ENCODE assay signal across 8 cellular contexts in genomic region chr15:84657748-84658079, GRCh38. TPM values are rescaled to one million over a fixed set of nuclear protein-coding genes. Genes with fewer than 3 reads are reported as not detected.
DNase-seq lines count a peak whose midpoint lies in the region; ATAC-seq and TF ChIP-seq lines count a peak whose summit lies in the region.

No MANE protein-coding gene starts in this region.

- peak overlapping the region; percentile 77 for H3K4me3 ChIP-seq in left ventricle myocardium inferior

- intact Hi-C loops in left ventricle myocardium inferior (cut with micrococcal nuclease) (no loop called here), Right ventricle myocardium inferior (cut with DNase I) (loop anchor here (5.0 kb wide), 3 partner anchors 45 to 160 kb away; partner anchors contain the start of genes ALPK3 and SEC11A), MCF 10A (cut with micrococcal nuclease) (loop anchor here (5.0 kb wide), 1 partner anchor 385 kb away; no protein-coding TSS in a partner anchor)

- H3K4me1 Mint-ChIP-seq in MCF 10A (ENCODE audit: insufficient read depth, unreplicated experiment) (peaks cover 6% of the 10 kb centered on the region), mesothelial cell of epicardium (peaks cover 29% of the 10 kb centered on the region)

- ATAC-seq in Right ventricle myocardium inferior (no peak), GM19324 (IDR thresholded peaks at IDR 0.05; ENCODE audit: low FRiP score, unreplicated experiment) (no peak), HG02610 (IDR thresholded peaks at IDR 0.05; ENCODE audit: unreplicated experiment) (no peak)

- TF ChIP-seq CTCF in left ventricle myocardium inferior (IDR thresholded peaks at IDR 0.05; ENCODE audit: borderline replicate concordance) (no peak), MCF 10A (IDR thresholded peaks at IDR 0.05; ENCODE audit: unreplicated experiment) (no peak), mesothelial cell of epicardium (IDR thresholded peaks at IDR 0.05; ENCODE audit: unreplicated experiment) (no peak), GM20000 (IDR thresholded peaks at IDR 0.05; ENCODE audit: extremely low read depth, missing control alignments) (no peak)

- H3K9me3 Mint-ChIP-seq in MCF 10A (ENCODE audit: unreplicated experiment) (no peaks in the 10 kb centered on the region), mesothelial cell of epicardium (no peaks in the 10 kb centered on the region)

- POLR2A ChIA-PET in MCF 10A (lab: Yijun Ruan, JAX): interaction anchor here (0.7 to 2.0 kb wide), 4 partner anchors 26 to 59 kb away, joined by 3 to 6 read pairs (median 4); partner anchors contain the start of genes SEC11A and ZSCAN2

- no peaks in the 10 kb centered on the region for H3K9me3 ChIP-seq in left ventricle myocardium inferior (replicated peaks)

- H3K4me1 ChIP-seq in left ventricle myocardium inferior: peaks cover 48% of the 10 kb centered on the region

- H3K27me3 Mint-ChIP-seq in MCF 10A (ENCODE audit: insufficient read depth, unreplicated experiment): no peaks in the 10 kb centered on the region
- peaks cover 5% of the 10 kb centered on the region for H3K27me3 Mint-ChIP-seq in mesothelial cell of epicardium (ENCODE audit: low read depth)

- peak overlapping the region; percentile 17 for H3K27ac Mint-ChIP-seq in MCF 10A (ENCODE audit: low read depth, unreplicated experiment)
- H3K27ac Mint-ChIP-seq in mesothelial cell of epicardium: no peak overlapping the region

- BruUV-seq in MCF 10A (replicated peaks; lab: Mats Ljungman, UMichigan): no TSS peak

- peak overlapping the region; percentile 86 for H3K27ac ChIP-seq in left ventricle myocardium inferior (replicated peaks)

- CTCF ChIA-PET in MCF 10A (lab: Yijun Ruan, JAX): interaction anchor here (1.7 to 4.7 kb wide), 2 partner anchors 71 to 271 kb away, joined by 4 to 40 read pairs; no protein-coding TSS in a partner anchor

- no peak for DNase-seq in left ventricle myocardium inferior
- no peak for DNase-seq in Right ventricle myocardium inferior (ENCODE audit: missing footprints)
- DNase-seq in MCF 10A (ENCODE audit: unreplicated experiment): no peak
- no peak for DNase-seq in mesothelial cell of epicardium (ENCODE audit: low spot score in 2 of 2, unreplicated experiment in 2 of 2)
- DNase-seq in GM20000 (ENCODE audit: low spot score): no peak
- DNase-seq in activated CD8-positive, alpha-beta memory T cell treated with anti-CD3 and anti-CD28 coated beads, Interleukin-2, amount 50 U/mL, for 4 hours: no peak

- H3K36me3 ChIP-seq in left ventricle myocardium inferior: peaks cover under 1% of the 10 kb centered on the region

- peak overlapping the region; percentile 68 for H3K4me3 Mint-ChIP-seq in MCF 10A (ENCODE audit: unreplicated experiment)
- peak overlapping the region; percentile 72 for H3K4me3 Mint-ChIP-seq in mesothelial cell of epicardium

- H3K36me3 Mint-ChIP-seq in MCF 10A (ENCODE audit: insufficient read depth, unreplicated experiment) (peaks cover 34% of the 10 kb centered on the region), mesothelial cell of epicardium (no peaks in the 10 kb centered on the region)

- H3K27me3 ChIP-seq in left ventricle myocardium inferior (ENCODE audit: low read depth): no peaks in the 10 kb centered on the region

RNA-seq across cellular contexts. Expression of gene NMB, which starts 0.3 kb away (rescaled TPM):
- total RNA-seq in left ventricle myocardium inferior (2.0 TPM), Right ventricle myocardium inferior (3.9 TPM), MCF 10A (2022) (5.1 and 7.1 TPM in 2 replicates), mesothelial cell of epicardium (6.4 to 7.6 TPM (median 6.7 TPM) in 3 replicates)

RNA-seq across cellular contexts. Expression of gene WDR73, which starts 3.6 kb away (rescaled TPM):
- total RNA-seq in left ventricle myocardium inferior (14.7 TPM), Right ventricle myocardium inferior (12.8 TPM), MCF 10A (2022) (40.9 and 42.1 TPM in 2 replicates), mesothelial cell of epicardium (47.5 to 49.3 TPM (median 49.3 TPM) in 3 replicates)

RNA-seq across cellular contexts. Expression of gene ZSCAN2, which starts 56.9 kb away (rescaled TPM):
- 7.4 TPM for total RNA-seq in left ventricle myocardium inferior
- 5.7 TPM for total RNA-seq in Right ventricle myocardium inferior
- 4.2 and 4.3 TPM in 2 replicates for total RNA-seq in MCF 10A (2022)
- total RNA-seq in mesothelial cell of epicardium: 41.7 to 45.6 TPM (median 45.1 TPM) in 3 replicates

RNA-seq across cellular contexts. Expression of gene SEC11A, which starts 58.2 kb away (rescaled TPM):
- total RNA-seq in left ventricle myocardium inferior: 80.0 TPM
- 84.7 TPM for total RNA-seq in Right ventricle myocardium inferior
- total RNA-seq in MCF 10A (2022): 192 and 197 TPM in 2 replicates
- 120 to 126 TPM (median 121 TPM) in 3 replicates for total RNA-seq in mesothelial cell of epicardium
